In genomic region chr1:24963099-24963872, GRCh38 we compare ENCODE assay signal across 11 cellular contexts. TPM values are rescaled to one million over a fixed set of nuclear protein-coding genes. Genes with fewer than 3 reads are reported as not detected.
DNase-seq lines count a peak whose midpoint lies in the region; ATAC-seq and TF ChIP-seq lines count a peak whose summit lies in the region.
"Had no signal": no experiment of that assay in that cellular context is flagged by ENCODE, and none has a peak within 500 bp of the region (broad histone marks: within the 10 kb centered on the region; RNA-seq: fewer than 3 reads in every experiment).

No MANE protein-coding gene starts in this region.

- intact Hi-C loops in PC-3 (cut with micrococcal nuclease) = no loop called here

- H3K27me3 Mint-ChIP-seq in activated CD8-positive, alpha-beta T cell treated with anti-CD3 and anti-CD28 coated beads, Interleukin-2, amount 10 ng/mL, durations not matched to agents 7 days and 5 days (ENCODE audit: low read depth) = no peaks in the 10 kb centered on the region

- H3F3A ChIP-seq in PC-3 (ENCODE audit: low read length, unreplicated experiment) (no peaks in the 10 kb centered on the region), MM.1S (ENCODE audit: insufficient read depth, low read length) (peaks cover 14% of the 10 kb centered on the region)

- peak; percentile 24 for ATAC-seq in activated CD8-positive, alpha-beta T cell treated with anti-CD3 and anti-CD28 coated beads, Interleukin-2, amount 10 ng/mL, durations not matched to agents 7 days and 5 days
- ATAC-seq in PC-3 (no peak), esophagus mucosa (no peak)
- ATAC-seq: left ventricle myocardium superior had no signal

- peak overlapping the region; percentile 98 for H3K27ac Mint-ChIP-seq in activated CD8-positive, alpha-beta T cell treated with anti-CD3 and anti-CD28 coated beads, Interleukin-2, amount 10 ng/mL, durations not matched to agents 7 days and 5 days

- TF ChIP-seq CTCF in GM10248 (IDR thresholded peaks at IDR 0.05; ENCODE audit: control extremely low read depth, extremely low read depth, low read depth, missing control alignments) = peak; percentile 19
- no peak for TF ChIP-seq CTCF in PC-3 (conservative IDR thresholded peaks at IDR 0.05; ENCODE audit: low read depth, low read length)
- no peak for TF ChIP-seq CTCF in MM.1S (IDR thresholded peaks at IDR 0.05; ENCODE audit: low read length)

- BruUV-seq in PC-3 (replicated peaks; lab: Mats Ljungman, UMichigan) = no TSS peak

- no peaks in the 10 kb centered on the region for H3K9me3 Mint-ChIP-seq in activated CD8-positive, alpha-beta T cell treated with anti-CD3 and anti-CD28 coated beads, Interleukin-2, amount 10 ng/mL, durations not matched to agents 7 days and 5 days (ENCODE audit: insufficient read depth)

- H3K9me2 ChIP-seq in PC-3 (replicated peaks; ENCODE audit: low read length) = no peaks in the 10 kb centered on the region
- no peaks in the 10 kb centered on the region for H3K9me2 ChIP-seq in MM.1S (replicated peaks; ENCODE audit: insufficient read depth, low read length)

- H3K4me2 ChIP-seq in PC-3 (ENCODE audit: low read length) (no peak overlapping the region), MM.1S (ENCODE audit: low read depth, low read length) (no peak overlapping the region)

- H3K4me1 ChIP-seq in mononuclear cell (ENCODE audit: insufficient read depth, low read length) (peaks cover 43% of the 10 kb centered on the region), PC-3 (ENCODE audit: insufficient read depth, low read length) (no peaks in the 10 kb centered on the region), MM.1S (ENCODE audit: low read length) (peaks cover 19% of the 10 kb centered on the region)
- H3K4me1 ChIP-seq: thyroid gland had no signal

- POLR2A ChIA-PET in GM10248 (lab: Yijun Ruan, JAX) (interaction anchor here (0.8 to 1.4 kb wide), 3 partner anchors 9 to 484 kb away, joined by 3 to 7 read pairs (median 3); no protein-coding TSS in a partner anchor), PC-3 (lab: Charles Lee; ENCODE audit: unreplicated experiment) (no interaction called here)
- POLR2A ChIA-PET in activated CD8-positive, alpha-beta T cell treated with anti-CD3 and anti-CD28 coated beads, Interleukin-2, amount 10 ng/mL, durations not matched to agents 7 days and 5 days (lab: Charles Lee) = interaction anchor here (0.6 to 6.3 kb wide), 19 partner anchors 9 to 184 kb away, joined by 3 to 106 read pairs (median 4); partner anchors contain the start of gene RUNX3

- H2AFZ ChIP-seq in PC-3 (ENCODE audit: low read length) = no peak overlapping the region
- no peak overlapping the region for H2AFZ ChIP-seq in MM.1S (ENCODE audit: low read length)

- H3K4me3 ChIP-seq in H7 (ENCODE audit: insufficient read depth, low read depth, low read length) = no peak overlapping the region
- peak overlapping the region; percentile 27 for H3K4me3 ChIP-seq in mononuclear cell (ENCODE audit: low read length)
- no peak overlapping the region for H3K4me3 ChIP-seq in PC-3 (ENCODE audit: low read length)
- H3K4me3 ChIP-seq in MM.1S (ENCODE audit: low read length) = no peak overlapping the region
- H3K4me3 ChIP-seq: thyroid gland had no signal

- H3K79me2 ChIP-seq in PC-3 (ENCODE audit: low read length) (no peaks in the 10 kb centered on the region), MM.1S (ENCODE audit: low read length) (no peaks in the 10 kb centered on the region)

- peaks cover 64% of the 10 kb centered on the region for H3K36me3 Mint-ChIP-seq in activated CD8-positive, alpha-beta T cell treated with anti-CD3 and anti-CD28 coated beads, Interleukin-2, amount 10 ng/mL, durations not matched to agents 7 days and 5 days (ENCODE audit: low read depth)

- H3K9ac ChIP-seq in PC-3 (ENCODE audit: low read length) (no peak overlapping the region), MM.1S (ENCODE audit: low read length) (no peak overlapping the region)

- H3K4me1 Mint-ChIP-seq in activated CD8-positive, alpha-beta T cell treated with anti-CD3 and anti-CD28 coated beads, Interleukin-2, amount 10 ng/mL, durations not matched to agents 7 days and 5 days (ENCODE audit: low read depth) = peaks cover 66% of the 10 kb centered on the region

- H3K27me3 ChIP-seq in H7 (ENCODE audit: control insufficient read depth, insufficient read depth, low read length) = no peaks in the 10 kb centered on the region
- no peaks in the 10 kb centered on the region for H3K27me3 ChIP-seq in mononuclear cell (ENCODE audit: insufficient read depth, low read length)
- no peaks in the 10 kb centered on the region; the same call in 1 of the 2 replicates for H3K27me3 ChIP-seq in PC-3 (ENCODE audit: low read length)
- no peaks in the 10 kb centered on the region; the same call in 1 of the 2 replicates for H3K27me3 ChIP-seq in MM.1S (replicated peaks; ENCODE audit: insufficient read depth, low read length)
- H3K27me3 ChIP-seq: thyroid gland had no signal

- no peaks in the 10 kb centered on the region for H4K20me1 ChIP-seq in PC-3 (ENCODE audit: low read length)
- no peaks in the 10 kb centered on the region for H4K20me1 ChIP-seq in MM.1S (ENCODE audit: insufficient read depth, low read length)

- H3K36me3 ChIP-seq in H7 (replicated peaks; ENCODE audit: control insufficient read depth, insufficient read depth, low read length) (no peaks in the 10 kb centered on the region), PC-3 (ENCODE audit: low read depth, low read length) (no peaks in the 10 kb centered on the region), MM.1S (replicated peaks; ENCODE audit: insufficient read depth, low read length) (no peaks in the 10 kb centered on the region)
- H3K36me3 ChIP-seq: thyroid gland had no signal

- CTCF ChIA-PET in GM10248 (lab: Yijun Ruan, JAX) = interaction anchor here (0.9 to 8.1 kb wide), 11 partner anchors 9 to 74 kb away, joined by 3 to 63 read pairs (median 5); partner anchors contain the start of gene RUNX3
- CTCF ChIA-PET in activated CD8-positive, alpha-beta T cell treated with anti-CD3 and anti-CD28 coated beads, Interleukin-2, amount 10 ng/mL, durations not matched to agents 7 days and 5 days (lab: Charles Lee) = interaction anchor here (0.5 to 10.3 kb wide), 35 partner anchors 9 to 586 kb away, joined by 3 to 225 read pairs (median 5); partner anchors contain the start of gene RUNX3
- CTCF ChIA-PET in PC-3 (lab: Charles Lee) = no interaction called here

- peak overlapping the region; percentile 92 for H3K4me3 Mint-ChIP-seq in activated CD8-positive, alpha-beta T cell treated with anti-CD3 and anti-CD28 coated beads, Interleukin-2, amount 10 ng/mL, durations not matched to agents 7 days and 5 days

- H3K27ac ChIP-seq in PC-3 (ENCODE audit: low read length) = no peak overlapping the region
- H3K27ac ChIP-seq in MM.1S (ENCODE audit: low read length) = no peak overlapping the region
- H3K27ac ChIP-seq: thyroid gland had no signal

- peak; percentile 67 for DNase-seq in GM10248 (ENCODE audit: extremely low spot score)
- DNase-seq in H7 = peak; percentile 35
- peak; percentile 74 for DNase-seq in activated CD8-positive, alpha-beta T cell treated with anti-CD3 and anti-CD28 coated beads, Interleukin-2, amount 10 ng/mL, durations not matched to agents 7 days and 5 days
- DNase-seq in PC-3 = no peak
- no peak for DNase-seq in MM.1S
- DNase-seq in dermis blood vessel endothelial cell = no peak
- DNase-seq: EL, left ventricle myocardium superior had no signal

- H3K9me3 ChIP-seq in mononuclear cell (ENCODE audit: low read depth, low read length) (no peaks in the 10 kb centered on the region), PC-3 (ENCODE audit: low read length) (no peaks in the 10 kb centered on the region), MM.1S (replicated peaks; ENCODE audit: insufficient read depth, low read length) (no peaks in the 10 kb centered on the region)
- H3K9me3 ChIP-seq: thyroid gland had no signal

RNA-seq across cellular contexts. Expression of gene RUNX3, which starts 33.2 kb away (rescaled TPM):
- 1.3 and 3.5 TPM in 2 replicates for total RNA-seq in H7 (2014; rRNA removed; shearing (Covaris generic))
- 100 to 1,000 TPM; 144 to 147 TPM for total RNA-seq in activated CD8-positive, alpha-beta T cell treated with anti-CD3 and anti-CD28 coated beads, Interleukin-2, amount 10 ng/mL, durations not matched to agents 7 days and 5 days
- total RNA-seq in mononuclear cell (76.4 TPM), PC-3 (2014; rRNA removed) (2.8 and 3.7 TPM in 2 replicates), esophagus mucosa (1.6 TPM), dermis blood vessel endothelial cell (not detected in 2 replicates)

Comparison
In these comparisons a context has a peak if more than half of its experiments do, and no peak if none do; other contexts are left out.
1. DNase-seq: peak in GM10248 (single experiment), H7 (single experiment) and activated CD8-positive, alpha-beta T cell treated with anti-CD3 and anti-CD28 coated beads, Interleukin-2, amount 10 ng/mL, durations not matched to agents 7 days and 5 days (single experiment); none in PC-3 (single experiment), MM.1S (single experiment) and dermis blood vessel endothelial cell (single experiment).
2. RNA of gene RUNX3, which starts 33.2 kb away (total RNA-seq): 144 to 147 TPM in activated CD8-positive, alpha-beta T cell treated with anti-CD3 and anti-CD28 coated beads, Interleukin-2, amount 10 ng/mL, durations not matched to agents 7 days and 5 days and 76.4 TPM in mononuclear cell (single experiment); 2.8 to 3.7 TPM in PC-3, 1.3 to 3.5 TPM in H7, 1.6 TPM in esophagus mucosa (single experiment) and not detected in dermis blood vessel endothelial cell; every median in the first group is over 10 times any median in the second.